In the genomic region with DNA sequence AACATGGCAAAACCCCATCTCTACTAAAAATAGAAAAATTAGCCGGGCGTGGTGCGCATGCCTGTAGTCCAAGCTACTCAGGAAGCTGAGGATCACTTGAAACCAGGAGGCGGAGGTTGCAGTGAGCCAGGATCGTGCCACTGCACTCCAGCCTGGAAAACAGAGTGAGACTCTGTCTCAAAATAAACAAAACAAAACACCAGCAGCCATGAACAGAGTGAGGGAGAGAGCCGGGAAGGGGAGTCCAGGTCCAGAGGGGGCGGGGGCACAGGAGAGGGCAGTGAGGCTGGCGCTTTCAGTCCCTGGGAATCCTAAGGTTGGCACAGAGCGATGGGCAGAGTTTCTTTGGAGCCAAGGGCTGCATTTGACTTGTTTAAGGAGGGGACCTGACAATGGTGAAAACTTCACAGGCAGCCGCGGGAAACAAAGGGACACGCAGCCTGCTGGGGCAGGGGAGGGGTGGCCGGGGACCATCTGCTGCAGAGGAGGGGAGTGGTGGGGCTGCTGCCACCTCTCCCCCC, we compare ENCODE assay signal across 9 cellular contexts. TPM values are rescaled to one million over a fixed set of nuclear protein-coding genes. Genes with fewer than 3 reads are reported as not detected.
DNase-seq lines count a peak whose midpoint lies in the region; ATAC-seq and TF ChIP-seq lines count a peak whose summit lies in the region.
"Had no signal": no experiment of that assay in that cellular context is flagged by ENCODE, and none has a peak within 500 bp of the region (broad histone marks: within the 10 kb centered on the region; RNA-seq: fewer than 3 reads in every experiment).

No MANE protein-coding gene starts in this region.

- H3K27ac ChIP-seq in HCT116 (ENCODE audit: low read depth, low read length) (no peak overlapping the region), angular gyrus (ENCODE audit: low read depth, low read length) (peak overlapping the region; percentile 30), foreskin keratinocyte (no peak overlapping the region)

- no peaks in the 10 kb centered on the region for H3K9me3 ChIP-seq in HCT116 (ENCODE audit: control insufficient read depth in 1 of 2, insufficient read depth in 1 of 2, low read depth in 1 of 2, low read length in 2 of 2)

- TF ChIP-seq POLR2A in HCT116 (IDR thresholded peaks at IDR 0.05; ENCODE audit: borderline replicate concordance, extremely low read depth, insufficient read depth, insufficient read length) = no peak

- intact Hi-C loops in HCT116 (cut with micrococcal nuclease) = no loop called here

- no TSS peak for BruUV-seq in HCT116 (replicated peaks; lab: Mats Ljungman, UMichigan)

- TF ChIP-seq CTCF in AG10803 (conservative IDR thresholded peaks at IDR 0.05; ENCODE audit: low read length) (no peak), HCT116 (IDR thresholded peaks at IDR 0.05 in 2 of 3, conservative IDR thresholded peaks at IDR 0.05 in 1 of 3; ENCODE audit: borderline replicate concordance in 1 of 3, insufficient read depth in 1 of 3, low read depth in 2 of 3, low read length in 2 of 3) (no peak), foreskin keratinocyte (conservative IDR thresholded peaks at IDR 0.05) (no peak)

- no peak for TF ChIP-seq RAD21 in HCT116 (IDR thresholded peaks at IDR 0.05; ENCODE audit: low read depth)

- H3K36me3 ChIP-seq in HCT116 (ENCODE audit: control insufficient read depth in 1 of 2, insufficient read depth in 2 of 2, low read length in 2 of 2) = no peaks in the 10 kb centered on the region

- CTCF ChIA-PET in HCT116 (lab: Charles Lee) = interaction anchor here (2.6 kb wide), 1 partner anchor 11 kb away, joined by 7 read pairs; no protein-coding TSS in a partner anchor

- no peak overlapping the region for H2AFZ ChIP-seq in HCT116 (ENCODE audit: low read depth, low read length, poor library complexity, severe bottlenecking)

- no peaks in the 10 kb centered on the region for H3K9me3 Mint-ChIP-seq in naive B cell

- no peaks in the 10 kb centered on the region for H3K27me3 Mint-ChIP-seq in naive B cell

- RAD21 ChIA-PET in HCT116 (lab: Charles Lee; ENCODE audit: low non-redundant PET in 1 of 2, low total read pairs in 2 of 2, uncharacterized antibody in 2 of 2, unreplicated experiment in 2 of 2) = no interaction called here

- H3K4me3 Mint-ChIP-seq in naive B cell = peak overlapping the region; percentile 96 to 98 (median 98)

- H3K9me2 ChIP-seq in HCT116 (ENCODE audit: insufficient read depth) = no peaks in the 10 kb centered on the region

- peak; percentile 23 for DNase-seq in AG10803 (ENCODE audit: low read depth)
- no peak for DNase-seq in HCT116 (ENCODE audit: low read depth, low spot score)
- DNase-seq in naive B cell = no peak
- DNase-seq in foreskin keratinocyte = no peak
- DNase-seq in HT-29 (ENCODE audit: low spot score) = no peak
- no peak for DNase-seq in DMS114 treated with DMSO at 0.1 percent for 48 hours (lab: John Stamatoyannopoulos, UW; ENCODE audit: unreplicated experiment)
- no peak for DNase-seq in NCI-H2029 treated with DMSO at 0.1 percent for 48 hours (lab: John Stamatoyannopoulos, UW)
- DNase-seq: NCI-H446 had no signal

- H3K4me3 ChIP-seq in AG10803 (ENCODE audit: low read length) = no peak overlapping the region
- H3K4me3 ChIP-seq in HCT116 (replicated peaks in 1 of 2; ENCODE audit: low read depth in 1 of 2, low read length in 2 of 2) = no peak overlapping the region

- no peaks in the 10 kb centered on the region for H4K20me1 ChIP-seq in HCT116 (ENCODE audit: insufficient read depth)

- H3K9ac ChIP-seq in HCT116 (ENCODE audit: low read length) = peak overlapping the region; percentile 7; the same call in 1 of the 2 replicates

- H3K4me2 ChIP-seq in HCT116 (ENCODE audit: low read length) = peak overlapping the region; percentile 47

- H3K79me2 ChIP-seq in HCT116 (ENCODE audit: insufficient read depth, low read length) = no peaks in the 10 kb centered on the region

- ATAC-seq in HCT116 (no peak), naive B cell (ENCODE audit: low read depth in 2 of 2) (no peak), foreskin keratinocyte (no peak)

- H3K27me3 ChIP-seq in HCT116 (ENCODE audit: insufficient read depth, low read length) (no peaks in the 10 kb centered on the region), foreskin keratinocyte (no peaks in the 10 kb centered on the region)

- peaks cover 5 to 8% of the 10 kb centered on the region in 2 donors for H3K36me3 Mint-ChIP-seq in naive B cell

- H3K27ac Mint-ChIP-seq in naive B cell = peak overlapping the region; percentile 47 to 98 (median 95)

- peaks cover 51 to 71% (median 55%) of the 10 kb centered on the region in 3 donors for H3K4me1 Mint-ChIP-seq in naive B cell

- POLR2A ChIA-PET in HCT116 (lab: Charles Lee) = no interaction called here

- H3K4me1 ChIP-seq in HCT116 (ENCODE audit: control insufficient read depth in 1 of 2, insufficient read depth in 2 of 2, low read length in 2 of 2) (peaks cover 19 to 33% of the 10 kb centered on the region in 2 experiments), foreskin keratinocyte (no peaks in the 10 kb centered on the region)

TF ChIP-seq in HCT116, 20 proteins besides CTCF, POLR2A, EP300 and RAD21 (continues in another document):
- TF ChIP-seq, protein P1, sequence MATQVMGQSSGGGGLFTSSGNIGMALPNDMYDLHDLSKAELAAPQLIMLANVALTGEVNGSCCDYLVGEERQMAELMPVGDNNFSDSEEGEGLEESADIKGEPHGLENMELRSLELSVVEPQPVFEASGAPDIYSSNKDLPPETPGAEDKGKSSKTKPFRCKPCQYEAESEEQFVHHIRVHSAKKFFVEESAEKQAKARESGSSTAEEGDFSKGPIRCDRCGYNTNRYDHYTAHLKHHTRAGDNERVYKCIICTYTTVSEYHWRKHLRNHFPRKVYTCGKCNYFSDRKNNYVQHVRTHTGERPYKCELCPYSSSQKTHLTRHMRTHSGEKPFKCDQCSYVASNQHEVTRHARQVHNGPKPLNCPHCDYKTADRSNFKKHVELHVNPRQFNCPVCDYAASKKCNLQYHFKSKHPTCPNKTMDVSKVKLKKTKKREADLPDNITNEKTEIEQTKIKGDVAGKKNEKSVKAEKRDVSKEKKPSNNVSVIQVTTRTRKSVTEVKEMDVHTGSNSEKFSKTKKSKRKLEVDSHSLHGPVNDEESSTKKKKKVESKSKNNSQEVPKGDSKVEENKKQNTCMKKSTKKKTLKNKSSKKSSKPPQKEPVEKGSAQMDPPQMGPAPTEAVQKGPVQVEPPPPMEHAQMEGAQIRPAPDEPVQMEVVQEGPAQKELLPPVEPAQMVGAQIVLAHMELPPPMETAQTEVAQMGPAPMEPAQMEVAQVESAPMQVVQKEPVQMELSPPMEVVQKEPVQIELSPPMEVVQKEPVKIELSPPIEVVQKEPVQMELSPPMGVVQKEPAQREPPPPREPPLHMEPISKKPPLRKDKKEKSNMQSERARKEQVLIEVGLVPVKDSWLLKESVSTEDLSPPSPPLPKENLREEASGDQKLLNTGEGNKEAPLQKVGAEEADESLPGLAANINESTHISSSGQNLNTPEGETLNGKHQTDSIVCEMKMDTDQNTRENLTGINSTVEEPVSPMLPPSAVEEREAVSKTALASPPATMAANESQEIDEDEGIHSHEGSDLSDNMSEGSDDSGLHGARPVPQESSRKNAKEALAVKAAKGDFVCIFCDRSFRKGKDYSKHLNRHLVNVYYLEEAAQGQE (IDR thresholded peaks at IDR 0.05; ENCODE audit: low read depth) = no peak
- no peak for TF ChIP-seq EZH2 (IDR thresholded peaks at IDR 0.05)
- TF ChIP-seq EGR1 (IDR thresholded peaks at IDR 0.05; ENCODE audit: low read depth) = no peak
- no peak for TF ChIP-seq SRF (IDR thresholded peaks at IDR 0.05; ENCODE audit: low read depth)
- TF ChIP-seq YY1 (IDR thresholded peaks at IDR 0.05; ENCODE audit: extremely low read depth, insufficient replicate concordance, low read depth, low read length) = no peak
- TF ChIP-seq, protein P2, sequence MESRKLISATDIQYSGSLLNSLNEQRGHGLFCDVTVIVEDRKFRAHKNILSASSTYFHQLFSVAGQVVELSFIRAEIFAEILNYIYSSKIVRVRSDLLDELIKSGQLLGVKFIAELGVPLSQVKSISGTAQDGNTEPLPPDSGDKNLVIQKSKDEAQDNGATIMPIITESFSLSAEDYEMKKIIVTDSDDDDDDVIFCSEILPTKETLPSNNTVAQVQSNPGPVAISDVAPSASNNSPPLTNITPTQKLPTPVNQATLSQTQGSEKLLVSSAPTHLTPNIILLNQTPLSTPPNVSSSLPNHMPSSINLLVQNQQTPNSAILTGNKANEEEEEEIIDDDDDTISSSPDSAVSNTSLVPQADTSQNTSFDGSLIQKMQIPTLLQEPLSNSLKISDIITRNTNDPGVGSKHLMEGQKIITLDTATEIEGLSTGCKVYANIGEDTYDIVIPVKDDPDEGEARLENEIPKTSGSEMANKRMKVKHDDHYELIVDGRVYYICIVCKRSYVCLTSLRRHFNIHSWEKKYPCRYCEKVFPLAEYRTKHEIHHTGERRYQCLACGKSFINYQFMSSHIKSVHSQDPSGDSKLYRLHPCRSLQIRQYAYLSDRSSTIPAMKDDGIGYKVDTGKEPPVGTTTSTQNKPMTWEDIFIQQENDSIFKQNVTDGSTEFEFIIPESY (IDR thresholded peaks at IDR 0.05; ENCODE audit: extremely low read depth, insufficient replicate concordance, low read length) = no peak
- TF ChIP-seq ZNF274 (IDR thresholded peaks at IDR 0.05; ENCODE audit: low read depth, low read length) = no peak
- no peak for TF ChIP-seq EZH2phosphoT487 (IDR thresholded peaks at IDR 0.05; ENCODE audit: borderline replicate concordance)
- no peak for TF ChIP-seq CEBPB (IDR thresholded peaks at IDR 0.05; ENCODE audit: low read depth)
- no peak for TF ChIP-seq ELF1 (IDR thresholded peaks at IDR 0.05; ENCODE audit: borderline replicate concordance, low read depth)
- TF ChIP-seq TCF7L2 (IDR thresholded peaks at IDR 0.05; ENCODE audit: borderline replicate concordance, extremely low read depth, insufficient read depth, insufficient read length) = no peak
- TF ChIP-seq SP1 (IDR thresholded peaks at IDR 0.05; ENCODE audit: low read depth) = no peak

RNA-seq across cellular contexts. Expression of a gene that starts 2.5 kb away (rescaled TPM):
- total RNA-seq in HCT116 (2021; ENCODE audit: unreplicated experiment) (4.5 TPM), foreskin keratinocyte (4.2 and 5.5 TPM in 2 replicates)
- polyA plus RNA-seq in HCT116 (2012) = 3.3 and 3.4 TPM in 2 replicates
- polyA plus RNA-seq in naive B cell (ENCODE audit: low read depth in 6 of 6) (100 to 1,000 TPM; 145 to 298 (median 186) TPM), foreskin keratinocyte (5.7 and 6.1 TPM in 2 replicates)
- 1.0 and 2.1 TPM in 2 replicates for total RNA-seq in HT-29 (2014; rRNA removed; shearing (Covaris generic))

RNA-seq across cellular contexts. Expression of a gene that starts 35.6 kb away (rescaled TPM):
- total RNA-seq in HCT116 (2021; ENCODE audit: unreplicated experiment) = 32.0 TPM
- 22.8 and 27.4 TPM in 2 replicates for polyA plus RNA-seq in HCT116 (2012)
- polyA plus RNA-seq in naive B cell (ENCODE audit: low read depth in 6 of 6) = not detected
- total RNA-seq in foreskin keratinocyte = 116 and 130 TPM in 2 replicates
- polyA plus RNA-seq in foreskin keratinocyte = 112 and 115 TPM in 2 replicates
- 32.7 and 50.4 TPM in 2 replicates for total RNA-seq in HT-29 (2014; rRNA removed; shearing (Covaris generic))

RNA-seq across cellular contexts. Expression of a gene that starts 56.4 kb away (rescaled TPM):
- 45.4 TPM for total RNA-seq in HCT116 (2021; ENCODE audit: unreplicated experiment)
- polyA plus RNA-seq in HCT116 (2012) = 30.1 TPM in 2 replicates
- polyA plus RNA-seq in naive B cell (ENCODE audit: low read depth in 6 of 6) = not detected
- 0.88 and 0.95 TPM in 2 replicates for total RNA-seq in foreskin keratinocyte
- polyA plus RNA-seq in foreskin keratinocyte = 0.44 and 0.46 TPM in 2 replicates
- 0.03 TPM in 1 of 2 replicates, not detected in the other for total RNA-seq in HT-29 (2014; rRNA removed; shearing (Covaris generic))

Comparison
In these comparisons a context has a peak if more than half of its experiments do, and no peak if none do; other contexts are left out.
1. RNA of a gene that starts 56.4 kb away (total RNA-seq): 45.4 TPM in HCT116 (single experiment); 0.88 to 0.95 TPM in foreskin keratinocyte and 0.03 TPM in HT-29; every median in the first group is over 10 times any median in the second.